Comparison of ENCODE assay signal across 19 cellular contexts in the genomic region with DNA sequence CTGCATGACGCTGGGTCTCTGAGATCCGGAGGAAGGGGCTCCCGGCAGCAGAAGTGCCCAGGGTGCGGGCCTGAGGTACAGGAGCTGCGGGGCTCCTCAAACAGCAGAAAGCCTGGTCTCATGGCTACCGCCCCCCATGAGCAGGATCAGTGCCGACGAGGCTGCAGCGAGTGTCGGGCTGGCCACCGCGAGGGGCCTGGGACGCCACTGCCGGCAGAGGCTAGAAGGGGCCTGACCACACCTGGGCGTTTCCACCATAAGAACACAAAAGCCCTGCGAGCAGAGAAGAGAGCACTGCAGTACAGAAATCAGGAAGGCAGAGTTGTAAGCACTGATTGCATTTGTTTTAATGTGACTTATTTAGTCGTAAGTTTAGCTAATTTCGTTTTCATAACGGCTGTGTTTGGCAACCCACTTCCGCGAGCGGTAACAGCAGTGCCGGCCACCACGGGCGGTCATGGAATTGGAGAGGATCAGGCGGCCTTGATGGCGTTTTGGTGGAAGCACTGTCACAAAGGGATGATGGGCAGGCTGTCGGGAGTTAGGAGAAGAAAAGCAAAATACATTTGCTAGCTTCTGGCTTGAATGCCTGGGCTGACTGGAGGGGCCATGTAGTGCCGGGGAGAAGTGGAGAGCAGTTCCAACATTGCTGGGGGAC.
DNase-seq lines count a peak whose midpoint lies in the region; ATAC-seq and TF ChIP-seq lines count a peak whose summit lies in the region.
"Had no signal": no experiment of that assay in that cellular context is flagged by ENCODE, and none has a peak within 500 bp of the region (broad histone marks: within the 10 kb centered on the region; RNA-seq: fewer than 3 reads in every experiment).

No MANE protein-coding gene starts in this region.

- ATAC-seq in Right ventricle myocardium inferior (no peak), WTC11 (no peak), upper lobe of right lung (no peak), HG02884 (IDR thresholded peaks at IDR 0.05; ENCODE audit: unreplicated experiment) (no peak), GM21526 (IDR thresholded peaks at IDR 0.05; ENCODE audit: low FRiP score, unreplicated experiment) (no peak)
- ATAC-seq in naive thymus-derived CD8-positive, alpha-beta T cell, result no peak
- ATAC-seq: stimulated activated naive B cell treated with anti-CD40 and anti-IgM and Interleukin-4, amounts not matched to agents 10 μg/mL and 1 μg/mL and 100 μg/mL, for 72 hours had no signal

- H3K4me1 Mint-ChIP-seq in WTC11, result peaks cover 30% of the 10 kb centered on the region
- peaks cover 34 to 55% (median 51%) of the 10 kb centered on the region in 4 donors for H3K4me1 Mint-ChIP-seq in naive thymus-derived CD8-positive, alpha-beta T cell

- H3K27me3 ChIP-seq in left ventricle myocardium inferior (ENCODE audit: low read depth) (no peaks in the 10 kb centered on the region), upper lobe of right lung (no peaks in the 10 kb centered on the region)
- H3K27me3 ChIP-seq: neural progenitor cell, uterus had no signal

- 0 out of 2 replicates have a peak overlapping the region, but pooled peaks have one; percentile 46 for H3K27ac Mint-ChIP-seq in WTC11
- peak overlapping the region in 3 of 10 donors; percentile 7 to 84 (median 20) for H3K27ac Mint-ChIP-seq in naive thymus-derived CD8-positive, alpha-beta T cell
- H3K27ac Mint-ChIP-seq: activated CD4-positive, alpha-beta memory T cell treated with anti-CD3 and anti-CD28 coated beads for 36 hours; neural progenitor cell; stimulated activated naive B cell treated with anti-CD40 and anti-IgM and Interleukin-4, amounts not matched to agents 10 μg/mL and 1 μg/mL and 100 μg/mL, for 72 hours had no signal

- H3K9me3 ChIP-seq in left ventricle myocardium inferior (replicated peaks) (no peaks in the 10 kb centered on the region), upper lobe of right lung (no peaks in the 10 kb centered on the region)
- H3K9me3 ChIP-seq: lower lobe of right lung, uterus had no signal

- H3K36me3 Mint-ChIP-seq in WTC11, result no peaks in the 10 kb centered on the region
- no peaks in the 10 kb centered on the region for H3K36me3 Mint-ChIP-seq in naive thymus-derived CD8-positive, alpha-beta T cell
- H3K36me3 Mint-ChIP-seq: activated CD4-positive, alpha-beta memory T cell treated with anti-CD3 and anti-CD28 coated beads for 36 hours; neural progenitor cell had no signal

- intact Hi-C loops in Right ventricle myocardium inferior (cut with DNase I) (no loop called here), left ventricle myocardium inferior (cut with micrococcal nuclease) (no loop called here), upper lobe of right lung (cut with DNase I) (no loop called here)

- TF ChIP-seq CTCF in left ventricle myocardium inferior (IDR thresholded peaks at IDR 0.05; ENCODE audit: borderline replicate concordance), result no peak
- no peak for TF ChIP-seq CTCF in WTC11 (IDR thresholded peaks at IDR 0.05)
- TF ChIP-seq CTCF in upper lobe of right lung (IDR thresholded peaks at IDR 0.05), result no peak

- H3K9me3 Mint-ChIP-seq in WTC11, result no peaks in the 10 kb centered on the region
- H3K9me3 Mint-ChIP-seq in naive thymus-derived CD8-positive, alpha-beta T cell, result no peaks in the 10 kb centered on the region
- H3K9me3 Mint-ChIP-seq: activated CD4-positive, alpha-beta memory T cell treated with anti-CD3 and anti-CD28 coated beads for 36 hours; neural progenitor cell; stimulated activated naive B cell treated with anti-CD40 and anti-IgM and Interleukin-4, amounts not matched to agents 10 μg/mL and 1 μg/mL and 100 μg/mL, for 72 hours had no signal

- peaks cover 3% of the 10 kb centered on the region for H3K36me3 ChIP-seq in left ventricle myocardium inferior
- no peaks in the 10 kb centered on the region for H3K36me3 ChIP-seq in upper lobe of right lung
- H3K36me3 ChIP-seq: lower lobe of right lung, neural progenitor cell, uterus had no signal

- CTCF ChIA-PET in WTC11 (lab: Charles Lee), result interaction anchor here (2.8 kb wide), 1 partner anchor 11 kb away, joined by 21 read pairs; no protein-coding TSS in a partner anchor

- H3K4me3 ChIP-seq in left ventricle myocardium inferior, result no peak overlapping the region
- no peak overlapping the region for H3K4me3 ChIP-seq in upper lobe of right lung
- H3K4me3 ChIP-seq: lower lobe of right lung, neural progenitor cell, SK-N-MC, uterus had no signal

- no peak overlapping the region for H3K27ac ChIP-seq in left ventricle myocardium inferior (replicated peaks)
- no peak overlapping the region for H3K27ac ChIP-seq in upper lobe of right lung
- H3K27ac ChIP-seq: C4-2B, lower lobe of right lung, neural progenitor cell, SK-N-MC, uterus had no signal

- no peaks in the 10 kb centered on the region for H3K27me3 Mint-ChIP-seq in WTC11 (ENCODE audit: low read depth)
- no peaks in the 10 kb centered on the region for H3K27me3 Mint-ChIP-seq in naive thymus-derived CD8-positive, alpha-beta T cell

- H3K4me1 ChIP-seq in left ventricle myocardium inferior, result peaks cover 75% of the 10 kb centered on the region
- peaks cover 25% of the 10 kb centered on the region for H3K4me1 ChIP-seq in upper lobe of right lung
- H3K4me1 ChIP-seq: uterus had no signal

- H3K4me3 Mint-ChIP-seq in WTC11, result no peak overlapping the region
- H3K4me3 Mint-ChIP-seq in naive thymus-derived CD8-positive, alpha-beta T cell, result peak overlapping the region in 6 of 10 donors; percentile 30 to 67 (median 42)
- H3K4me3 Mint-ChIP-seq: activated CD4-positive, alpha-beta memory T cell treated with anti-CD3 and anti-CD28 coated beads for 36 hours; neural progenitor cell; stimulated activated naive B cell treated with anti-CD40 and anti-IgM and Interleukin-4, amounts not matched to agents 10 μg/mL and 1 μg/mL and 100 μg/mL, for 72 hours had no signal

- DNase-seq in Right ventricle myocardium inferior (ENCODE audit: missing footprints) (peak; percentile 35), left ventricle myocardium inferior (no peak), WTC11 (ENCODE audit: low spot score) (peak; percentile 5), upper lobe of right lung (peak; percentile 51)
- DNase-seq in naive thymus-derived CD8-positive, alpha-beta T cell, result peak in 1 of 10 donors; percentile 26
- DNase-seq: activated CD4-positive, alpha-beta memory T cell treated with anti-CD3 and anti-CD28 coated beads for 36 hours; activated T-cell treated with anti-CD3 and anti-CD28 coated beads for 4 hours; NCI-H1105 treated with DMSO at 0.1 percent for 48 hours; NCI-H2029; NCI-H526 treated with DMSO at 0.1 percent for 48 hours; stimulated activated CD4-positive, alpha-beta T cell treated with anti-CD3 and anti-CD28 coated beads, Interleukin-2, amount 100 ng/mL, for 48 hours; stimulated activated naive B cell treated with anti-CD40 and anti-IgM and Interleukin-4, amounts not matched to agents 10 μg/mL and 1 μg/mL and 100 μg/mL, for 72 hours had no signal

- POLR2A ChIA-PET in WTC11 (lab: Charles Lee), result no interaction called here
- POLR2A ChIA-PET in naive thymus-derived CD8-positive, alpha-beta T cell (lab: Charles Lee), result interaction anchor here (1.2 to 5.4 kb wide), 2 partner anchors 10 to 12 kb away, joined by 3 to 36 read pairs; no protein-coding TSS in a partner anchor

TF ChIP-seq in WTC11, 78 proteins besides CTCF, POLR2A, EP300 and RAD21:
- TF ChIP-seq ZNF416 (CRISPR knock-in tag; IDR thresholded peaks at IDR 0.05), result no peak
- TF ChIP-seq FOXK1 (CRISPR knock-in tag; IDR thresholded peaks at IDR 0.05), result no peak
- TF ChIP-seq, protein P1, sequence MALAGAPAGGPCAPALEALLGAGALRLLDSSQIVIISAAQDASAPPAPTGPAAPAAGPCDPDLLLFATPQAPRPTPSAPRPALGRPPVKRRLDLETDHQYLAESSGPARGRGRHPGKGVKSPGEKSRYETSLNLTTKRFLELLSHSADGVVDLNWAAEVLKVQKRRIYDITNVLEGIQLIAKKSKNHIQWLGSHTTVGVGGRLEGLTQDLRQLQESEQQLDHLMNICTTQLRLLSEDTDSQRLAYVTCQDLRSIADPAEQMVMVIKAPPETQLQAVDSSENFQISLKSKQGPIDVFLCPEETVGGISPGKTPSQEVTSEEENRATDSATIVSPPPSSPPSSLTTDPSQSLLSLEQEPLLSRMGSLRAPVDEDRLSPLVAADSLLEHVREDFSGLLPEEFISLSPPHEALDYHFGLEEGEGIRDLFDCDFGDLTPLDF (CRISPR knock-in tag; IDR thresholded peaks at IDR 0.05), result no peak
- no peak for TF ChIP-seq ESRRA (CRISPR knock-in tag; IDR thresholded peaks at IDR 0.05; ENCODE audit: borderline replicate concordance)
- no peak for TF ChIP-seq NFYB (CRISPR knock-in tag; conservative IDR thresholded peaks at IDR 0.05; ENCODE audit: low read depth)
- no peak for TF ChIP-seq ATF3 (CRISPR knock-in tag; conservative IDR thresholded peaks at IDR 0.05)
- no peak for TF ChIP-seq SMAD3 (CRISPR knock-in tag; IDR thresholded peaks at IDR 0.05; ENCODE audit: borderline replicate concordance)
- no peak for TF ChIP-seq SP1 (CRISPR knock-in tag; conservative IDR thresholded peaks at IDR 0.05)
TF ChIP-seq in WTC11: peak in this region for 0.
